Comparison of ENCODE assay signal across 11 cellular contexts in genomic region chr9:120839146-120839545, GRCh38. TPM values are rescaled to one million over a fixed set of nuclear protein-coding genes. Genes with fewer than 3 reads are reported as not detected.
DNase-seq lines count a peak whose midpoint lies in the region; ATAC-seq and TF ChIP-seq lines count a peak whose summit lies in the region.
"Had no signal": no experiment of that assay in that cellular context is flagged by ENCODE, and none has a peak within 500 bp of the region (broad histone marks: within the 10 kb centered on the region; RNA-seq: fewer than 3 reads in every experiment).

No MANE protein-coding gene starts in this region.

- no peaks in the 10 kb centered on the region for H3K9me3 ChIP-seq in A673 (ENCODE audit: low read depth, low read length, poor library complexity, severe bottlenecking)
- H3K9me3 ChIP-seq: psoas muscle had no signal

- no TSS peak for BruUV-seq in A673 (replicated peaks; lab: Mats Ljungman, UMichigan)

- TF ChIP-seq CTCF in A673 (conservative IDR thresholded peaks at IDR 0.05; ENCODE audit: low read depth, low read length) = no peak

- peak overlapping the region; percentile 43 for H3K27ac ChIP-seq in A673 (ENCODE audit: low read depth, low read length, poor library complexity, severe bottlenecking)
- H3K27ac ChIP-seq: psoas muscle had no signal

- H3K9me3 Mint-ChIP-seq in activated naive CD8-positive, alpha-beta T cell (ENCODE audit: low read depth) = no peaks in the 10 kb centered on the region

- intact Hi-C loops in A673 (cut with micrococcal nuclease; ENCODE audit: unreplicated experiment) = no loop called here

- H3K27me3 ChIP-seq in A673 (replicated peaks; ENCODE audit: insufficient read depth, low read depth, low read length, poor library complexity) = no peaks in the 10 kb centered on the region

- POLR2A ChIA-PET in A673 (lab: Charles Lee; ENCODE audit: low non-redundant PET) = no interaction called here

- H3K36me3 Mint-ChIP-seq in activated naive CD8-positive, alpha-beta T cell = peaks cover 23% of the 10 kb centered on the region

- H3K36me3 ChIP-seq in A673 (ENCODE audit: insufficient read depth, low read length, poor library complexity, severe bottlenecking) = peaks cover 17% of the 10 kb centered on the region

- H3K4me1 Mint-ChIP-seq in activated naive CD8-positive, alpha-beta T cell (ENCODE audit: low read depth) = peaks cover 53% of the 10 kb centered on the region

- peaks cover 6% of the 10 kb centered on the region for H3K4me1 ChIP-seq in A673 (ENCODE audit: insufficient read depth, low read length, poor library complexity, severe bottlenecking)

- no peak for ATAC-seq in GM19324 (IDR thresholded peaks at IDR 0.05; ENCODE audit: low FRiP score, unreplicated experiment)
- no peak for ATAC-seq in HG02798 (IDR thresholded peaks at IDR 0.05; ENCODE audit: poor library complexity, unreplicated experiment)
- ATAC-seq: psoas muscle had no signal

- peak overlapping the region; percentile 81 for H3K27ac Mint-ChIP-seq in activated naive CD8-positive, alpha-beta T cell
- H3K27ac Mint-ChIP-seq: B cell had no signal

- DNase-seq in A673 (ENCODE audit: low spot score) (no peak), ELR (ENCODE audit: low read depth) (peak; percentile 19), kidney glomerular epithelial cell (lab: John Stamatoyannopoulos, UW) (peak; percentile 52), D341Med (ENCODE audit: low spot score) (no peak), NCI-H1694 (lab: John Stamatoyannopoulos, UW) (no peak)
- DNase-seq: NCI-H2171, psoas muscle had no signal

- H3K27me3 Mint-ChIP-seq in activated naive CD8-positive, alpha-beta T cell = no peaks in the 10 kb centered on the region
- H3K27me3 Mint-ChIP-seq: B cell had no signal

- peak overlapping the region; percentile 67 for H3K4me3 Mint-ChIP-seq in activated naive CD8-positive, alpha-beta T cell
- H3K4me3 Mint-ChIP-seq: B cell had no signal

- CTCF ChIA-PET in A673 (lab: Charles Lee) = no interaction called here

- no peak overlapping the region for H3K4me3 ChIP-seq in A673 (ENCODE audit: low read depth, low read length, poor library complexity, severe bottlenecking)
- H3K4me3 ChIP-seq: psoas muscle had no signal

RNA-seq across cellular contexts. Expression of gene PSMD5, which starts 3.6 kb away (rescaled TPM):
- total RNA-seq in A673 (2021) = 64.9 and 67.0 TPM in 2 replicates

RNA-seq across cellular contexts. Expression of gene PHF19, which starts 37.8 kb away (rescaled TPM):
- 75.7 and 77.4 TPM in 2 replicates for total RNA-seq in A673 (2021)

RNA-seq across cellular contexts. Expression of gene FBXW2, which starts 45.9 kb away (rescaled TPM):
- total RNA-seq in A673 (2021) = 63.9 and 68.5 TPM in 2 replicates

Comparison
In these comparisons a context has a peak if more than half of its experiments do, and no peak if none do; other contexts are left out.
1. DNase-seq: peak in ELR (single experiment) and kidney glomerular epithelial cell (single experiment); none in A673 (single experiment), D341Med (single experiment) and NCI-H1694 (single experiment).